Comparison of ENCODE assay signal across 11 cellular contexts in genomic region chr14:96929969-96930368, GRCh38.
"Had no signal": no experiment of that assay in that cellular context is flagged by ENCODE, and none has a peak within 500 bp of the region (broad histone marks: within the 10 kb centered on the region; RNA-seq: fewer than 3 reads in every experiment).

No MANE protein-coding gene starts in this region.

- H3K36me3 ChIP-seq: neutrophil had no signal

- ATAC-seq: esophagus mucosa; naive thymus-derived CD4-positive, alpha-beta T cell; psoas muscle had no signal

- DNase-seq: effector memory CD4-positive, alpha-beta T cell; immature natural killer cell; naive thymus-derived CD4-positive, alpha-beta T cell; nephron progenitor cell; psoas muscle; small intestine; stimulated activated CD4-positive, alpha-beta T cell treated with anti-CD3 and anti-CD28 coated beads, Interleukin-12 subunit alpha, Interleukin-12 subunit beta, amount 100 ng/mL, for 4 hours; stimulated activated naive CD4-positive, alpha-beta T cell treated with Interleukin-2 at 50 U/mL for 16 hours; trophoblast cell had no signal

- H3K9me3 ChIP-seq: neutrophil, psoas muscle had no signal

- H3K4me3 ChIP-seq: psoas muscle had no signal

- H3K27ac ChIP-seq: neutrophil, psoas muscle had no signal

- H3K27me3 ChIP-seq: neutrophil had no signal
